18 cellular contexts compared by ENCODE assay signal in the genomic region with DNA sequence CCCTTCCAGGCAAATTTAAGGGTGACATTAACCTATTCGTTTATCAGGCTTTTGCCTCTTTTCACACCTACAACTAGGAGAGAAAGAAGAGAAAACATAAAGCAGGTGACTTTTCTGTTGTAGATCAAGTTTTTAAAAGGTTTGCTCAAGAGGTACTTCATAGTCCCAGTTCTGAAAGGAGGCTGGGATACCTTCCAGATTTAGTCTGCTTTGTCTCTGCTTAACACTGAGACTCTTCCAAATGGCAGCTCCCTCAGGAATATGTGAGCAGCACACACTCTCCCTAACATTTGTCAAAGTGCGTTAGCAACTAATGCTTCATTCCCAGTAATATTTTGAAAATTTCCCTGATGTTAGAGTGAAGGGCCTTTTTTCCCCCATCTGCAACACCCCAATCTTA.
A peak's percentile ranks its signal among the peaks of the same experiment; 100 is the strongest.
DNase-seq lines count a peak whose midpoint lies in the region; ATAC-seq and TF ChIP-seq lines count a peak whose summit lies in the region.
"Had no signal": no experiment of that assay in that cellular context is flagged by ENCODE, and none has a peak within 500 bp of the region (broad histone marks: within the 10 kb centered on the region; RNA-seq: fewer than 3 reads in every experiment).

No MANE protein-coding gene starts in this region.

- no peak for TF ChIP-seq CTCF in fibroblast of the aortic adventitia (IDR thresholded peaks at IDR 0.05; ENCODE audit: insufficient read depth, low read length)
- TF ChIP-seq CTCF in transverse colon (IDR thresholded peaks at IDR 0.05) = no peak
- TF ChIP-seq CTCF in endodermal cell (conservative IDR thresholded peaks at IDR 0.05) = no peak

- H3K4me1 Mint-ChIP-seq in endodermal cell = peaks cover 24% of the 10 kb centered on the region

- H3K9me3 ChIP-seq in transverse colon = no peaks in the 10 kb centered on the region
- no peaks in the 10 kb centered on the region for H3K9me3 ChIP-seq in endodermal cell (ENCODE audit: control insufficient read depth, low read length)
- H3K9me3 ChIP-seq: BLaER1 treated with 17β-estradiol and CSF1 and Interleukin-3, amounts not matched to agents 10 nM and 100 nM; Peyer's patch had no signal

- H3K27me3 Mint-ChIP-seq in endodermal cell (ENCODE audit: insufficient read depth) = no peaks in the 10 kb centered on the region

- H3K9me3 Mint-ChIP-seq in endodermal cell = no peaks in the 10 kb centered on the region

- in situ Hi-C loops in transverse colon (cut with MboI; ENCODE audit: low pct_ligation_motif_present in 1 of 4, low pct_unique_long_range_greater_than_20kb in 1 of 4, low sequenced_read_pairs in 3 of 4) = no loop called here

- WGBS in transverse colon (ENCODE audit: low coverage in 1 of 2), 2 donors = 82 to 85% methylated on average over 1 to 2 of the region's 2 CpGs
- 77 to 100% methylated on average over 1 to 2 of the region's 2 CpGs for WGBS in endodermal cell (ENCODE audit: insufficient coverage in 1 of 2, insufficient read length in 1 of 2), 2 experiments

- ATAC-seq in HG02938 (IDR thresholded peaks at IDR 0.05; ENCODE audit: unreplicated experiment) = no peak

- intact Hi-C loops in transverse colon (cut with DNase I; ENCODE audit: low total_unique reads) = no loop called here

- H3K4me3 Mint-ChIP-seq in endodermal cell = no peak overlapping the region

- H3K27me3 ChIP-seq in transverse colon = no peaks in the 10 kb centered on the region
- H3K27me3 ChIP-seq in endodermal cell (ENCODE audit: control insufficient read depth, insufficient read depth, low read length, poor library complexity, severe bottlenecking) = no peaks in the 10 kb centered on the region
- H3K27me3 ChIP-seq: BLaER1 treated with 17β-estradiol and CSF1 and Interleukin-3, amounts not matched to agents 10 nM and 100 nM; Peyer's patch had no signal

- TF ChIP-seq POLR2A in transverse colon (IDR thresholded peaks at IDR 0.05) = no peak

- H3K4me1 ChIP-seq in transverse colon (peaks cover 0 to 6% (median 2%) of the 10 kb centered on the region in 4 donors), endodermal cell (ENCODE audit: control insufficient read depth, insufficient read depth, low read length) (peaks cover 13% of the 10 kb centered on the region)
- H3K4me1 ChIP-seq: BLaER1 treated with 17β-estradiol and CSF1 and Interleukin-3, amounts not matched to agents 10 nM and 100 nM; Peyer's patch had no signal

- H3K36me3 ChIP-seq in transverse colon (no peaks in the 10 kb centered on the region), endodermal cell (ENCODE audit: control insufficient read depth, insufficient read depth, low read length) (no peaks in the 10 kb centered on the region)
- H3K36me3 ChIP-seq: BLaER1 treated with 17β-estradiol and CSF1 and Interleukin-3, amounts not matched to agents 10 nM and 100 nM; Peyer's patch had no signal

- peak; percentile 61 for DNase-seq in NCI-H1105 treated with DMSO at 0.1 percent for 48 hours (lab: John Stamatoyannopoulos, UW)
- no peak for DNase-seq in NCI-H1105 (lab: John Stamatoyannopoulos, UW)
- peak; percentile 70 for DNase-seq in fibroblast of the aortic adventitia (ENCODE audit: low read depth)
- peak; percentile 12 for DNase-seq in midbrain (lab: John Stamatoyannopoulos, UW)
- DNase-seq in transverse colon = no peak
- DNase-seq in endodermal cell = no peak
- DNase-seq in NCI-H526 treated with DMSO at 0.1 percent for 48 hours (lab: John Stamatoyannopoulos, UW) = no peak
- DNase-seq: H7, KG1, NCI-H1092, NCI-H1694 treated with DMSO at 0.1 percent for 48 hours, NCI-H446, NCI-H748 treated with DMSO at 0.1 percent for 48 hours, Peyer's patch, SIG-M5 had no signal

- no peak overlapping the region for H3K4me3 ChIP-seq in fibroblast of the aortic adventitia (ENCODE audit: low read depth, low read length)
- no peak overlapping the region for H3K4me3 ChIP-seq in transverse colon
- H3K4me3 ChIP-seq in endodermal cell (ENCODE audit: low read length) = no peak overlapping the region
- H3K4me3 ChIP-seq: BLaER1 treated with 17β-estradiol and CSF1 and Interleukin-3, amounts not matched to agents 10 nM and 100 nM; Peyer's patch had no signal

- TF ChIP-seq EP300 in transverse colon (IDR thresholded peaks at IDR 0.05; ENCODE audit: low read depth) = no peak

- no peak overlapping the region for H3K9ac ChIP-seq in endodermal cell (ENCODE audit: extremely low read depth, low read length, poor library complexity, severe bottlenecking)
- H3K9ac ChIP-seq: BLaER1 treated with 17β-estradiol and CSF1 and Interleukin-3, amounts not matched to agents 10 nM and 100 nM had no signal

- H3K27ac ChIP-seq in transverse colon (peak overlapping the region in 3 of 4 donors; percentile 2 to 44 (median 25)), endodermal cell (ENCODE audit: low read depth, low read length) (no peak overlapping the region)
- H3K27ac ChIP-seq: 22Rv1; BLaER1 treated with 17β-estradiol and CSF1 and Interleukin-3, amounts not matched to agents 10 nM and 100 nM; Peyer's patch had no signal

- H3K27ac Mint-ChIP-seq in endodermal cell = no peak overlapping the region

- no peaks in the 10 kb centered on the region for H3K36me3 Mint-ChIP-seq in endodermal cell (ENCODE audit: low read depth)

Comparison
In these comparisons a context has a peak if more than half of its experiments do, and no peak if none do; other contexts are left out.
1. DNase-seq: peak in NCI-H1105 treated with DMSO at 0.1 percent for 48 hours (single experiment), fibroblast of the aortic adventitia (single experiment) and midbrain (single experiment); none in NCI-H1105 (single experiment), transverse colon (single experiment), endodermal cell (single experiment) and NCI-H526 treated with DMSO at 0.1 percent for 48 hours (single experiment).